Comparison of ENCODE assay signal across 8 cellular contexts in the genomic region with DNA sequence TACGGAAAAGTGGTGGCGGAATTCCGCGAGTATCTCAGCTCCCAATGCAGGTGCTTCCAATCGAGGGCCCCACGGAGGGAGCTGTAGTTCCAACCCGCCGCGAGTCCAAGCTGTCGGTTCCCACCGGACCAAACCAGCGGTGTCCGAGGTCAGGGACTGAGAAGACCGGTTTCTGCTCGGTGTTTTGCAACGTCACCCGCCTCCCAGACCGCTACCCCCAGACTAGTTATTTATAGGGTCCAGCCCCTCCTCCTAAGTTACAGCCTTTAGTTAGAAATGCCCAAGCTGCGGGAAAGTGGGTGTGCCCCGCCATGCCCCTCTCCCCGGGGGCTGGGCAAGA. TPM values are rescaled to one million over a fixed set of nuclear protein-coding genes. Genes with fewer than 3 reads are reported as not detected.
A peak's percentile ranks its signal among the peaks of the same experiment; 100 is the strongest.
DNase-seq lines count a peak whose midpoint lies in the region; ATAC-seq, FAIRE-seq and TF ChIP-seq lines count a peak whose summit lies in the region.

No MANE protein-coding gene starts in this region.

- no peak overlapping the region for H3K27ac ChIP-seq in urinary bladder (ENCODE audit: low read depth)

- TF ChIP-seq CTCF in AG10803 (conservative IDR thresholded peaks at IDR 0.05; ENCODE audit: low read length) (no peak), bronchial epithelial cell (IDR thresholded peaks at IDR 0.05; ENCODE audit: insufficient read depth, low read length, severe bottlenecking) (no peak)

- H3K27me3 ChIP-seq in bronchial epithelial cell (ENCODE audit: control insufficient read depth, insufficient read depth, low read length): no peaks in the 10 kb centered on the region

- no peak for ATAC-seq in GM19463 (IDR thresholded peaks at IDR 0.05; ENCODE audit: unreplicated experiment)

- H3K4me3 ChIP-seq in AG10803 (ENCODE audit: low read length): peak overlapping the region; percentile 71
- peak overlapping the region; percentile 72 for H3K4me3 ChIP-seq in Jurkat, Clone E6-1 (ENCODE audit: low read length)
- peak overlapping the region; percentile 85 for H3K4me3 ChIP-seq in bronchial epithelial cell (ENCODE audit: low read depth, low read length)
- peak overlapping the region; percentile 42 for H3K4me3 ChIP-seq in urinary bladder (ENCODE audit: low read depth, low read length)

- 8% methylated on average over 21 of the region's 21 CpGs for WGBS in urinary bladder

- DNase-seq in AG10803 (ENCODE audit: low read depth) (no peak), bronchial epithelial cell (ENCODE audit: low read depth) (no peak), mesenteric fat pad (ENCODE audit: low spot score) (peak; percentile 80), GM12892 (ENCODE audit: insufficient read length) (no peak), NCI-H2171 (lab: John Stamatoyannopoulos, UW) (no peak)
- DNase-seq in Jurkat, Clone E6-1 (ENCODE audit: low read depth, low spot score): no peak

- FAIRE-seq in bronchial epithelial cell (lab: Jason Lieb, UNC) (no peak), GM12892 (lab: Jason Lieb, UNC) (no peak)

- H3K36me3 ChIP-seq in bronchial epithelial cell (ENCODE audit: control insufficient read depth, insufficient read depth, low read length): peaks cover 6% of the 10 kb centered on the region
- no peaks in the 10 kb centered on the region for H3K36me3 ChIP-seq in urinary bladder (ENCODE audit: insufficient read depth)

- TF ChIP-seq POLR2A in GM12892 (IDR thresholded peaks at IDR 0.05; ENCODE audit: low read depth, low read length): no peak

- no peaks in the 10 kb centered on the region for H3K4me1 ChIP-seq in urinary bladder (ENCODE audit: insufficient read depth)

RNA-seq across cellular contexts. Expression of a gene that starts 0.7 kb away (rescaled TPM):
- polyA plus RNA-seq in Jurkat, Clone E6-1 (2012; ENCODE audit: insufficient read depth, insufficient read length): 2.1 TPM
- 2.1 and 5.1 TPM in 2 replicates for total RNA-seq in bronchial epithelial cell
- 10.1 TPM for total RNA-seq in mesenteric fat pad
- total RNA-seq in urinary bladder: 2.4 TPM
- polyA plus RNA-seq in urinary bladder: 9.8 TPM
- 0.15 TPM for polyA plus RNA-seq in GM12892 (2012; ENCODE audit: missing spikeins)

RNA-seq across cellular contexts. Expression of a gene that starts 48.0 kb away (rescaled TPM):
- 68.5 TPM for polyA plus RNA-seq in Jurkat, Clone E6-1 (2012; ENCODE audit: insufficient read depth, insufficient read length)
- 50.3 and 56.2 TPM in 2 replicates for total RNA-seq in bronchial epithelial cell
- total RNA-seq in mesenteric fat pad: 17.7 TPM
- total RNA-seq in urinary bladder: 22.1 TPM
- polyA plus RNA-seq in urinary bladder: 36.2 TPM
- 42.5 TPM for polyA plus RNA-seq in GM12892 (2012; ENCODE audit: missing spikeins)

RNA-seq across cellular contexts. Expression of a gene that starts 48.3 kb away (rescaled TPM):
- 8.1 TPM for polyA plus RNA-seq in Jurkat, Clone E6-1 (2012; ENCODE audit: insufficient read depth, insufficient read length)
- total RNA-seq in bronchial epithelial cell (0.26 and 0.38 TPM in 2 replicates), mesenteric fat pad (0.45 TPM), urinary bladder (5.8 TPM)
- 0.32 TPM for polyA plus RNA-seq in urinary bladder
- 2.1 TPM for polyA plus RNA-seq in GM12892 (2012; ENCODE audit: missing spikeins)
